Comparison of ENCODE assay signal across 33 cellular contexts in the genomic region with DNA sequence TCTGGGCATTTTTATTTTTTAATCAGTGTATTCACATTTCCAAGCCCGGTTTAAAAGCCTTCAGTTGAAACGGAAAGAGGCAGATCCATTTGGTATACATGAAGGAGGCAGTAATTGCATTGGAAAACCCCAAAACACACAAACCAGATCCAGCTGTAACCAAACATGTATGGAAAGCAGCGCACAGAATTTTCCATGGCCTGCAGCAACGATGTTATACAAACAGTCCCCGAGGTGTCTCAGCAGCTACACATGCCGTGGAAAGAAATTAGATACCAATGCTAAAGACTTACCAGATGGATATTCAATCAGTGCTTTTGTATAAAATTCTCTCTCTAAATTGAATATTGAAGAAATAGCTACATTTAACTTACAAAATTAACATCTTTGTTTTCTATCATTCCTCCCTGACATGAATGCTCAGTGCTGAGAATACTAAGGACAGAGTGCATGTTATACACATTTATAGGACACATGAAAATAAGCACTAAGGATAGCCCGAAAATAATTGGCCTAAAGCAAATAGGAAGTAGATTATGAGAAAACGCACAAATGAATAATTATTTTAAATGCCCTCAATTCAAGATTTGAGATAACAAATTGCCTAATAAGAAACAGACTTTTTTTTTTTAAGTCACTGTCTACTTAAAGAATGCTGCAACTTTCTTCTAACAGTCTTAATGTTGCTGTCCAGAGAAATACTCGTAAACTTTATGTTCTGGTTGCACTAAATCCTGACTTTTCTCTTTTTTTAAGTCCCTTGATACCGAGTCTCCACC.
DNase-seq lines count a peak whose midpoint lies in the region; ATAC-seq and TF ChIP-seq lines count a peak whose summit lies in the region.
"Had no signal": no experiment of that assay in that cellular context is flagged by ENCODE, and none has a peak within 500 bp of the region (broad histone marks: within the 10 kb centered on the region; RNA-seq: fewer than 3 reads in every experiment).

No MANE protein-coding gene starts in this region.

- no peaks in the 10 kb centered on the region for H3K36me3 ChIP-seq in SK-N-SH (replicated peaks in 1 of 2; ENCODE audit: control insufficient read depth in 1 of 2, insufficient read depth in 2 of 2, low read length in 1 of 2)
- H3K36me3 ChIP-seq: esophagus squamous epithelium, gastrocnemius medialis, SJSA1 had no signal

- H3K4me1 ChIP-seq in SK-N-SH (ENCODE audit: control insufficient read depth in 1 of 2, insufficient read depth in 2 of 2, low read depth in 1 of 2, low read length in 1 of 2): peaks cover 0 to 17% of the 10 kb centered on the region in 2 experiments; a peak in 2 of 4 replicates
- H3K4me1 ChIP-seq: Caco-2, esophagus squamous epithelium, gastrocnemius medialis, SJSA1 had no signal

- H3K4me3 ChIP-seq in SK-N-SH (ENCODE audit: low read depth in 2 of 2, low read length in 1 of 2): no peak overlapping the region
- H3K4me3 ChIP-seq: esophagus squamous epithelium, gastrocnemius medialis, mucosa of descending colon, SJSA1 had no signal

- no peaks in the 10 kb centered on the region for H3F3A ChIP-seq in SK-N-SH (replicated peaks; ENCODE audit: insufficient read depth)

- H3K27ac Mint-ChIP-seq in type B pancreatic cell (peak overlapping the region; percentile 77), endothelial cell (ENCODE audit: unreplicated experiment) (no peak overlapping the region)
- H3K27ac Mint-ChIP-seq: natural killer cell had no signal

- no peak for ATAC-seq in Right ventricle myocardium inferior
- ATAC-seq in HG03520 (IDR thresholded peaks at IDR 0.05; ENCODE audit: unreplicated experiment): no peak
- ATAC-seq: activated T-cell treated with anti-CD3 and anti-CD28 coated beads, Interleukin-2, amount 50 U/mL, for 4 hours; gastrocnemius medialis; left cardiac atrium; mucosa of descending colon; natural killer cell; right cardiac atrium had no signal

- H3K9me3 ChIP-seq in SK-N-SH: no peaks in the 10 kb centered on the region
- H3K9me3 ChIP-seq: Caco-2, esophagus squamous epithelium, gastrocnemius medialis, mucosa of descending colon had no signal

- no peaks in the 10 kb centered on the region for H4K20me1 ChIP-seq in SK-N-SH (ENCODE audit: insufficient read depth)

- H3K79me2 ChIP-seq in SK-N-SH (ENCODE audit: insufficient read depth): no peaks in the 10 kb centered on the region

- CTCF ChIA-PET in SK-N-SH (lab: Yijun Ruan, JAX): no interaction called here

- H3K4me3 Mint-ChIP-seq in type B pancreatic cell (no peak overlapping the region), endothelial cell (ENCODE audit: unreplicated experiment) (no peak overlapping the region)
- H3K4me3 Mint-ChIP-seq: activated T-cell treated with anti-CD3 and anti-CD28 coated beads, Interleukin-2, amount 50 U/mL, for 4 hours; CD14-positive monocyte; natural killer cell had no signal

- H3K36me3 Mint-ChIP-seq in type B pancreatic cell (no peaks in the 10 kb centered on the region), endothelial cell (ENCODE audit: low read depth, unreplicated experiment) (no peaks in the 10 kb centered on the region)
- H3K36me3 Mint-ChIP-seq: CD14-positive monocyte had no signal

- peak in 1 of 2 experiments; percentile 78; a peak in 2 of 4 replicates for TF ChIP-seq EP300 in SK-N-SH (IDR thresholded peaks at IDR 0.05; ENCODE audit: borderline replicate concordance in 1 of 2, low read depth in 1 of 2, low read length in 1 of 2)

- TF ChIP-seq RAD21 in SK-N-SH (IDR thresholded peaks at IDR 0.05; ENCODE audit: low read length): peak; percentile 41; the same call in 1 of the 2 replicates

- H3K27me3 ChIP-seq in SK-N-SH (ENCODE audit: insufficient read depth): no peaks in the 10 kb centered on the region
- H3K27me3 ChIP-seq: esophagus squamous epithelium, gastrocnemius medialis, SJSA1 had no signal

- H3K4me1 Mint-ChIP-seq in type B pancreatic cell (ENCODE audit: unreplicated experiment) (peaks cover 18% of the 10 kb centered on the region), endothelial cell (ENCODE audit: unreplicated experiment) (no peaks in the 10 kb centered on the region)
- H3K4me1 Mint-ChIP-seq: natural killer cell had no signal

- no peak overlapping the region for H3K9ac ChIP-seq in SK-N-SH

- WGBS in SK-N-SH (ENCODE audit: low lambda C conversion rate): 22% methylated on average over 10 of the region's 10 CpGs

- intact Hi-C loops in Right ventricle myocardium inferior (cut with DNase I): no loop called here

- H3K27ac ChIP-seq in SK-N-SH (ENCODE audit: low read depth in 2 of 2, low read length in 1 of 2): peak overlapping the region in 1 of 2 experiments; percentile 100; a peak in 2 of 4 replicates
- H3K27ac ChIP-seq: esophagus squamous epithelium, gastrocnemius medialis, HL-60, SJSA1 had no signal

- no peaks in the 10 kb centered on the region for H3K27me3 Mint-ChIP-seq in type B pancreatic cell
- peaks cover 1% of the 10 kb centered on the region for H3K27me3 Mint-ChIP-seq in endothelial cell (ENCODE audit: unreplicated experiment)

- DNase-seq in NCI-H2081 (lab: John Stamatoyannopoulos, UW): peak; percentile 17 to 61
- no peak for DNase-seq in NCI-H2081 treated with DMSO at 0.1 percent for 48 hours (lab: John Stamatoyannopoulos, UW)
- peak; percentile 47 for DNase-seq in SK-N-SH
- DNase-seq in left kidney (ENCODE audit: low read depth, low spot score): peak; percentile 14
- no peak for DNase-seq in type B pancreatic cell (ENCODE audit: extremely low spot score, unreplicated experiment)
- DNase-seq in Right ventricle myocardium inferior (ENCODE audit: missing footprints): no peak
- DNase-seq in endothelial cell (ENCODE audit: low spot score): no peak
- DNase-seq: 8988T; activated CD4-positive, alpha-beta T cell treated with anti-CD3 and anti-CD28 coated beads, Interleukin-2, amount 50 U/mL, for 1 hour; activated CD4-positive, CD25-positive, alpha-beta regulatory T cell; activated naive CD4-positive, alpha-beta T cell; activated T-cell treated with anti-CD3 and anti-CD28 coated beads, Interleukin-2, amount 50 U/mL, for 4 hours; Caco-2; dermis blood vessel endothelial cell; DMS79; esophagus squamous epithelium; gastrocnemius medialis; H7; hypothalamus; KG1; left cardiac atrium; mucosa of descending colon; natural killer cell; NCI-H187; NCI-H226; NCI-H748 treated with DMSO at 0.1 percent for 48 hours; right cardiac atrium; stimulated activated CD4-positive, alpha-beta T cell treated with anti-CD3 and anti-CD28 coated beads, Interleukin-1b, Interleukin-23, amount 100 ng/mL, for 48 hours; stimulated activated naive CD4-positive, alpha-beta T cell treated with Interleukin-2 at 50 U/mL for 16 hours had no signal

- H3K4me2 ChIP-seq in SK-N-SH: no peak overlapping the region

- H3K9me3 Mint-ChIP-seq in type B pancreatic cell (no peaks in the 10 kb centered on the region), endothelial cell (ENCODE audit: unreplicated experiment) (no peaks in the 10 kb centered on the region)

- H2AFZ ChIP-seq in SK-N-SH (ENCODE audit: low read depth): peak overlapping the region; percentile 48; the same call in 1 of the 2 replicates

- H3K9me2 ChIP-seq in SK-N-SH: no peaks in the 10 kb centered on the region

- POLR2A ChIA-PET in SK-N-SH (lab: Yijun Ruan, JAX): interaction anchor here (0.9 kb wide), 1 partner anchor 66 kb away, joined by 5 read pairs; no protein-coding TSS in a partner anchor

- no peak for TF ChIP-seq CTCF in SK-N-SH (IDR thresholded peaks at IDR 0.05)
- TF ChIP-seq CTCF in type B pancreatic cell (conservative IDR thresholded peaks at IDR 0.05): no peak
- TF ChIP-seq CTCF in endothelial cell (IDR thresholded peaks at IDR 0.05; ENCODE audit: unreplicated experiment): no peak

TF ChIP-seq in SK-N-SH, 30 proteins besides CTCF, POLR2A, EP300 and RAD21:
- TF ChIP-seq GABPA (IDR thresholded peaks at IDR 0.05; ENCODE audit: low read depth) (no peak), FOXJ3 (CRISPR knock-in tag; IDR thresholded peaks at IDR 0.05) (peak; percentile 64; the same call in 1 of the 2 replicates), FOXM1 (IDR thresholded peaks at IDR 0.05; ENCODE audit: low read depth) (no peak), MXI1 (IDR thresholded peaks at IDR 0.05; ENCODE audit: low read depth, low read length) (peak; percentile 10; the same call in 1 of the 2 replicates), TCF12 (IDR thresholded peaks at IDR 0.05) (peak; percentile 7; the same call in 1 of the 2 replicates), MEF2A (IDR thresholded peaks at IDR 0.05; ENCODE audit: borderline replicate concordance, low read depth) (no peak), GATA2 (CRISPR knock-in tag; IDR thresholded peaks at IDR 0.05) (peak; percentile 51; the same call in 1 of the 2 replicates), RCOR1 (IDR thresholded peaks at IDR 0.05; ENCODE audit: low read length) (peak; percentile 84), ELF1 (IDR thresholded peaks at IDR 0.05) (no peak), FOSL2 (IDR thresholded peaks at IDR 0.05; ENCODE audit: borderline replicate concordance, low read depth) (no peak), RFX5 (IDR thresholded peaks at IDR 0.05; ENCODE audit: low read length) (no peak), TEAD4 (IDR thresholded peaks at IDR 0.05; ENCODE audit: borderline replicate concordance, insufficient read depth) (peak; percentile 13; the same call in 1 of the 2 replicates), YY1 (IDR thresholded peaks at IDR 0.05; ENCODE audit: low read depth) (no peak), CHD2 (IDR thresholded peaks at IDR 0.05; ENCODE audit: low read length, partially characterized antibody) (peak; percentile 67)
- TF ChIP-seq, protein P1, sequence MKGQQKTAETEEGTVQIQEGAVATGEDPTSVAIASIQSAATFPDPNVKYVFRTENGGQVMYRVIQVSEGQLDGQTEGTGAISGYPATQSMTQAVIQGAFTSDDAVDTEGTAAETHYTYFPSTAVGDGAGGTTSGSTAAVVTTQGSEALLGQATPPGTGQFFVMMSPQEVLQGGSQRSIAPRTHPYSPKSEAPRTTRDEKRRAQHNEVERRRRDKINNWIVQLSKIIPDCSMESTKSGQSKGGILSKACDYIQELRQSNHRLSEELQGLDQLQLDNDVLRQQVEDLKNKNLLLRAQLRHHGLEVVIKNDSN (IDR thresholded peaks at IDR 0.05; ENCODE audit: borderline replicate concordance, low read depth): no peak
- TF ChIP-seq, protein P2, sequence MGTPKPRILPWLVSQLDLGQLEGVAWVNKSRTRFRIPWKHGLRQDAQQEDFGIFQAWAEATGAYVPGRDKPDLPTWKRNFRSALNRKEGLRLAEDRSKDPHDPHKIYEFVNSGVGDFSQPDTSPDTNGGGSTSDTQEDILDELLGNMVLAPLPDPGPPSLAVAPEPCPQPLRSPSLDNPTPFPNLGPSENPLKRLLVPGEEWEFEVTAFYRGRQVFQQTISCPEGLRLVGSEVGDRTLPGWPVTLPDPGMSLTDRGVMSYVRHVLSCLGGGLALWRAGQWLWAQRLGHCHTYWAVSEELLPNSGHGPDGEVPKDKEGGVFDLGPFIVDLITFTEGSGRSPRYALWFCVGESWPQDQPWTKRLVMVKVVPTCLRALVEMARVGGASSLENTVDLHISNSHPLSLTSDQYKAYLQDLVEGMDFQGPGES (IDR thresholded peaks at IDR 0.05; ENCODE audit: low read depth, low read length): no peak

Comparison
In these comparisons a context has a peak if more than half of its experiments do, and no peak if none do; other contexts are left out.
1. DNase-seq: peak in NCI-H2081 (2 of 2), SK-N-SH (single experiment) and left kidney (single experiment); none in NCI-H2081 treated with DMSO at 0.1 percent for 48 hours (single experiment), type B pancreatic cell (single experiment), Right ventricle myocardium inferior (single experiment) and endothelial cell (single experiment).